1 cellular context compared by ENCODE assay signal in genomic region chr9:3528466-3528865, GRCh38.
TF ChIP-seq lines count a peak whose summit lies in the region.

No MANE protein-coding gene starts in this region.

TF ChIP-seq in HepG2, 621 proteins besides CTCF, POLR2A, EP300 and RAD21 (continued from another document):
- TF ChIP-seq, protein P1, sequence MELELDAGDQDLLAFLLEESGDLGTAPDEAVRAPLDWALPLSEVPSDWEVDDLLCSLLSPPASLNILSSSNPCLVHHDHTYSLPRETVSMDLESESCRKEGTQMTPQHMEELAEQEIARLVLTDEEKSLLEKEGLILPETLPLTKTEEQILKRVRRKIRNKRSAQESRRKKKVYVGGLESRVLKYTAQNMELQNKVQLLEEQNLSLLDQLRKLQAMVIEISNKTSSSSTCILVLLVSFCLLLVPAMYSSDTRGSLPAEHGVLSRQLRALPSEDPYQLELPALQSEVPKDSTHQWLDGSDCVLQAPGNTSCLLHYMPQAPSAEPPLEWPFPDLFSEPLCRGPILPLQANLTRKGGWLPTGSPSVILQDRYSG (CRISPR knock-in tag; IDR thresholded peaks at IDR 0.05): no peak
- no peak for TF ChIP-seq ZNF318 (CRISPR knock-in tag; IDR thresholded peaks at IDR 0.05)
- TF ChIP-seq THAP9 (CRISPR knock-in tag; IDR thresholded peaks at IDR 0.05; ENCODE audit: borderline replicate concordance): no peak
- TF ChIP-seq, protein P2, sequence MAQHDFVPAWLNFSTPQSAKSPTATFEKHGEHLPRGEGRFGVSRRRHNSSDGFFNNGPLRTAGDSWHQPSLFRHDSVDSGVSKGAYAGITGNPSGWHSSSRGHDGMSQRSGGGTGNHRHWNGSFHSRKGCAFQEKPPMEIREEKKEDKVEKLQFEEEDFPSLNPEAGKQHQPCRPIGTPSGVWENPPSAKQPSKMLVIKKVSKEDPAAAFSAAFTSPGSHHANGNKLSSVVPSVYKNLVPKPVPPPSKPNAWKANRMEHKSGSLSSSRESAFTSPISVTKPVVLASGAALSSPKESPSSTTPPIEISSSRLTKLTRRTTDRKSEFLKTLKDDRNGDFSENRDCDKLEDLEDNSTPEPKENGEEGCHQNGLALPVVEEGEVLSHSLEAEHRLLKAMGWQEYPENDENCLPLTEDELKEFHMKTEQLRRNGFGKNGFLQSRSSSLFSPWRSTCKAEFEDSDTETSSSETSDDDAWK (CRISPR knock-in tag; IDR thresholded peaks at IDR 0.05): no peak
- TF ChIP-seq ZNF772 (CRISPR knock-in tag; IDR thresholded peaks at IDR 0.05): no peak
- TF ChIP-seq, protein P3, sequence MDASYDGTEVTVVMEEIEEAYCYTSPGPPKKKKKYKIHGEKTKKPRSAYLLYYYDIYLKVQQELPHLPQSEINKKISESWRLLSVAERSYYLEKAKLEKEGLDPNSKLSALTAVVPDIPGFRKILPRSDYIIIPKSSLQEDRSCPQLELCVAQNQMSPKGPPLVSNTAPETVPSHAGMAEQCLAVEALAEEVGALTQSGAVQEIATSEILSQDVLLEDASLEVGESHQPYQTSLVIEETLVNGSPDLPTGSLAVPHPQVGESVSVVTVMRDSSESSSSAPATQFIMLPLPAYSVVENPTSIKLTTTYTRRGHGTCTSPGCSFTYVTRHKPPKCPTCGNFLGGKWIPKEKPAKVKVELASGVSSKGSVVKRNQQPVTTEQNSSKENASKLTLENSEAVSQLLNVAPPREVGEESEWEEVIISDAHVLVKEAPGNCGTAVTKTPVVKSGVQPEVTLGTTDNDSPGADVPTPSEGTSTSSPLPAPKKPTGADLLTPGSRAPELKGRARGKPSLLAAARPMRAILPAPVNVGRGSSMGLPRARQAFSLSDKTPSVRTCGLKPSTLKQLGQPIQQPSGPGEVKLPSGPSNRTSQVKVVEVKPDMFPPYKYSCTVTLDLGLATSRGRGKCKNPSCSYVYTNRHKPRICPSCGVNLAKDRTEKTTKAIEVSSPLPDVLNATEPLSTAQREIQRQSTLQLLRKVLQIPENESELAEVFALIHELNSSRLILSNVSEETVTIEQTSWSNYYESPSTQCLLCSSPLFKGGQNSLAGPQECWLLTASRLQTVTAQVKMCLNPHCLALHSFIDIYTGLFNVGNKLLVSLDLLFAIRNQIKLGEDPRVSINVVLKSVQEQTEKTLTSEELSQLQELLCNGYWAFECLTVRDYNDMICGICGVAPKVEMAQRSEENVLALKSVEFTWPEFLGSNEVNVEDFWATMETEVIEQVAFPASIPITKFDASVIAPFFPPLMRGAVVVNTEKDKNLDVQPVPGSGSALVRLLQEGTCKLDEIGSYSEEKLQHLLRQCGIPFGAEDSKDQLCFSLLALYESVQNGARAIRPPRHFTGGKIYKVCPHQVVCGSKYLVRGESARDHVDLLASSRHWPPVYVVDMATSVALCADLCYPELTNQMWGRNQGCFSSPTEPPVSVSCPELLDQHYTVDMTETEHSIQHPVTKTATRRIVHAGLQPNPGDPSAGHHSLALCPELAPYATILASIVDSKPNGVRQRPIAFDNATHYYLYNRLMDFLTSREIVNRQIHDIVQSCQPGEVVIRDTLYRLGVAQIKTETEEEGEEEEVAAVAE (CRISPR knock-in tag; IDR thresholded peaks at IDR 0.05; ENCODE audit: borderline replicate concordance): no peak
